Comparison of ENCODE assay signal across 8 cellular contexts in genomic region chr17:29131814-29132682, GRCh38. TPM values are rescaled to one million over a fixed set of nuclear protein-coding genes. Genes with fewer than 3 reads are reported as not detected.
DNase-seq lines count a peak whose midpoint lies in the region; ATAC-seq and TF ChIP-seq lines count a peak whose summit lies in the region.
"Had no signal": no experiment of that assay in that cellular context is flagged by ENCODE, and none has a peak within 500 bp of the region (broad histone marks: within the 10 kb centered on the region; RNA-seq: fewer than 3 reads in every experiment).

No MANE protein-coding gene starts in this region.

- DNase-seq in GM23338 (ENCODE audit: low spot score) (no peak), T-cell (no peak), SIG-M5 (lab: John Stamatoyannopoulos, UW) (no peak), DMS 273 treated with DMSO at 0.1 percent for 48 hours (lab: John Stamatoyannopoulos, UW) (no peak)
- peak; percentile 40 for DNase-seq in stimulated activated CD8-positive, alpha-beta memory T cell treated with anti-CD3 and anti-CD28 coated beads, Interleukin-4, amount 100 ng/mL, for 48 hours
- DNase-seq: Karpas-422 had no signal

- H3K9me2 ChIP-seq in GM23338 (ENCODE audit: insufficient read depth): no peaks in the 10 kb centered on the region

- CTCF ChIA-PET in T-cell (lab: Charles Lee): interaction anchor here (0.8 to 2.8 kb wide), 6 partner anchors 8 to 49 kb away, joined by 3 to 10 read pairs (median 4); partner anchors contain the start of gene MYO18A (in 1 of the 2)

- TF ChIP-seq POLR2A in gastroesophageal sphincter (IDR thresholded peaks at IDR 0.05): no peak

- H3K4me2 ChIP-seq in GM23338: no peak overlapping the region

- H3K27me3 ChIP-seq in GM23338 (ENCODE audit: insufficient read depth) (no peaks in the 10 kb centered on the region), gastroesophageal sphincter (no peaks in the 10 kb centered on the region)

- H4K20me1 ChIP-seq in GM23338 (replicated peaks; ENCODE audit: insufficient read depth): no peaks in the 10 kb centered on the region

- no peak for TF ChIP-seq CTCF in GM23338 (conservative IDR thresholded peaks at IDR 0.05; ENCODE audit: low read depth in 2 of 2)
- no peak for TF ChIP-seq CTCF in gastroesophageal sphincter (IDR thresholded peaks at IDR 0.05)

- ATAC-seq in GM23338 (no peak), T-cell (replicated peaks in 1 of 4) (no peak), gastroesophageal sphincter (peak; percentile 70), HG03159 (IDR thresholded peaks at IDR 0.05; ENCODE audit: unreplicated experiment) (no peak)

- H3K36me3 ChIP-seq in GM23338 (ENCODE audit: insufficient read depth) (no peaks in the 10 kb centered on the region), gastroesophageal sphincter (peaks cover 0 to 40% of the 10 kb centered on the region in 2 donors)

- H3K27ac ChIP-seq in GM23338 (ENCODE audit: low read depth) (0 out of 2 replicates have a peak overlapping the region, but pooled peaks have one; percentile 63), gastroesophageal sphincter (peak overlapping the region in 3 of 4 donors; percentile 16 to 58 (median 35))

- no peaks in the 10 kb centered on the region for H3F3A ChIP-seq in GM23338 (replicated peaks; ENCODE audit: low read depth)

- H3K4me1 ChIP-seq in GM23338 (ENCODE audit: insufficient read depth) (peaks cover 19% of the 10 kb centered on the region), gastroesophageal sphincter (peaks cover 0 to 24% (median 11%) of the 10 kb centered on the region in 3 donors)

- H3K79me2 ChIP-seq in GM23338 (replicated peaks; ENCODE audit: insufficient read depth): peaks cover 2% of the 10 kb centered on the region; the same call in 1 of the 2 replicates

- H3K4me1 Mint-ChIP-seq in GM23338 (peaks cover 32% of the 10 kb centered on the region), T-cell (peaks cover 27 to 42% (median 34%) of the 10 kb centered on the region in 3 donors)

- H3K27ac Mint-ChIP-seq in GM23338 (peak overlapping the region; percentile 94), T-cell (peak overlapping the region; percentile 74)

- no peaks in the 10 kb centered on the region for H3K36me3 Mint-ChIP-seq in GM23338 (ENCODE audit: low read depth)
- H3K36me3 Mint-ChIP-seq in T-cell: peaks cover 17% of the 10 kb centered on the region

- H2AFZ ChIP-seq in GM23338: no peak overlapping the region

- H3K4me3 ChIP-seq in GM23338: no peak overlapping the region
- H3K4me3 ChIP-seq in gastroesophageal sphincter: no peak overlapping the region

- TF ChIP-seq EP300 in gastroesophageal sphincter (IDR thresholded peaks at IDR 0.05): no peak

- H3K4me3 Mint-ChIP-seq in GM23338 (no peak overlapping the region; the same call in 2 of the 3 replicates), T-cell (no peak overlapping the region)

- 54 to 72% methylated on average over 4 of the region's 9 CpGs for WGBS in gastroesophageal sphincter (ENCODE audit: low coverage in 1 of 2), 2 donors

- H3K9me3 ChIP-seq in gastroesophageal sphincter: no peaks in the 10 kb centered on the region

- H3K9me3 Mint-ChIP-seq in GM23338 (no peaks in the 10 kb centered on the region), T-cell (no peaks in the 10 kb centered on the region)

- POLR2A ChIA-PET in T-cell (lab: Charles Lee): interaction anchor here in 1 of 2 donors (0.5 kb wide), 1 partner anchor 9 kb away, joined by 8 read pairs; no protein-coding TSS in a partner anchor

- H3K27me3 Mint-ChIP-seq in GM23338 (ENCODE audit: insufficient read depth, low read depth, poor library complexity) (peaks cover 9% of the 10 kb centered on the region), T-cell (no peaks in the 10 kb centered on the region)

TF ChIP-seq in GM23338, 12 proteins besides CTCF, POLR2A, EP300 and RAD21 (continues in another document):
- TF ChIP-seq ETS1 (IDR thresholded peaks at IDR 0.05) (no peak), STAT1 (IDR thresholded peaks at IDR 0.05; ENCODE audit: unreplicated experiment) (no peak), EZH2phosphoT487 (IDR thresholded peaks at IDR 0.05; ENCODE audit: unreplicated experiment) (no peak), ZNF462 (CRISPR knock-in tag; IDR thresholded peaks at IDR 0.05) (no peak), EZH2 (IDR thresholded peaks at IDR 0.05; ENCODE audit: low read depth, unreplicated experiment) (no peak), JUNB (IDR thresholded peaks at IDR 0.05; ENCODE audit: unreplicated experiment) (no peak), NANOG (IDR thresholded peaks at IDR 0.05; ENCODE audit: borderline replicate concordance) (no peak), POLR2AphosphoS5 (IDR thresholded peaks at IDR 0.05; ENCODE audit: low read depth) (no peak), ZNF331 (CRISPR knock-in tag; IDR thresholded peaks at IDR 0.05; ENCODE audit: low read depth) (no peak), ZNF114 (CRISPR knock-in tag; IDR thresholded peaks at IDR 0.05) (no peak), CREB1 (CRISPR knock-in tag; IDR thresholded peaks at IDR 0.05; ENCODE audit: low read depth) (no peak)

RNA-seq across cellular contexts. Expression of gene MYO18A, which starts 48.1 kb away (rescaled TPM):
- total RNA-seq in GM23338 (2014; rRNA removed; shearing (Covaris generic)): 23.9 and 37.5 TPM in 2 replicates
- 16.7 and 18.3 TPM in 2 replicates for polyA plus RNA-seq in GM23338 (2016; fragmentation: Nextera tagmentation; extraction: Ambion mirVana)
- 100 to 1,000 TPM; 119 to 151 (median 145) TPM for total RNA-seq in T-cell
- total RNA-seq in gastroesophageal sphincter: 10 to 100 TPM; 45.5 to 70.5 (median 56.5) TPM
